ENCODE assay signal across 8 cellular contexts in genomic region chr12:8145754-8146415, GRCh38. TPM values are rescaled to one million over a fixed set of nuclear protein-coding genes. Genes with fewer than 3 reads are reported as not detected.
DNase-seq lines count a peak whose midpoint lies in the region; ATAC-seq, FAIRE-seq and TF ChIP-seq lines count a peak whose summit lies in the region.

No MANE protein-coding gene starts in this region.

- no peak for TF ChIP-seq POLR2A in GM12892 (IDR thresholded peaks at IDR 0.05; ENCODE audit: low read depth, low read length)

- FAIRE-seq in GM12892 (lab: Jason Lieb, UNC), result no peak

- no peak for ATAC-seq in HG03159 (IDR thresholded peaks at IDR 0.05; ENCODE audit: unreplicated experiment)

- DNase-seq in AG08395 (ENCODE audit: low spot score) (peak; percentile 81), NCI-H69 (lab: John Stamatoyannopoulos, UW) (peak; percentile 33), fibroblast of peridontal ligament (ENCODE audit: extremely low read depth) (peak; percentile 95), myocyte (ENCODE audit: low read depth) (peak; percentile 99), GM12892 (ENCODE audit: insufficient read length) (no peak), RPMI8226 (no peak), DMS153 (lab: John Stamatoyannopoulos, UW) (no peak)

RNA-seq across cellular contexts. Expression of gene ZNF705A, which starts 10.9 kb away (rescaled TPM):
- not detected in 2 replicates for total RNA-seq in myocyte
- polyA plus RNA-seq in myocyte (2012), result not detected
- polyA plus RNA-seq in GM12892 (2012; ENCODE audit: missing spikeins), result not detected

RNA-seq across cellular contexts. Expression of gene CLEC4A, which starts 22.5 kb away (rescaled TPM):
- 1.4 TPM in 1 of 2 replicates, not detected in the other for total RNA-seq in myocyte
- polyA plus RNA-seq in myocyte (2012), result 0.62 TPM
- polyA plus RNA-seq in GM12892 (2012; ENCODE audit: missing spikeins), result 0.49 TPM

Comparison
In these comparisons a context has a peak if more than half of its experiments do, and no peak if none do; other contexts are left out.
1. DNase-seq: peak in AG08395 (single experiment), NCI-H69 (single experiment), fibroblast of peridontal ligament (single experiment) and myocyte (single experiment); none in GM12892 (single experiment), RPMI8226 (single experiment) and DMS153 (single experiment).